ENCODE assay signal across 8 cellular contexts in the genomic region with DNA sequence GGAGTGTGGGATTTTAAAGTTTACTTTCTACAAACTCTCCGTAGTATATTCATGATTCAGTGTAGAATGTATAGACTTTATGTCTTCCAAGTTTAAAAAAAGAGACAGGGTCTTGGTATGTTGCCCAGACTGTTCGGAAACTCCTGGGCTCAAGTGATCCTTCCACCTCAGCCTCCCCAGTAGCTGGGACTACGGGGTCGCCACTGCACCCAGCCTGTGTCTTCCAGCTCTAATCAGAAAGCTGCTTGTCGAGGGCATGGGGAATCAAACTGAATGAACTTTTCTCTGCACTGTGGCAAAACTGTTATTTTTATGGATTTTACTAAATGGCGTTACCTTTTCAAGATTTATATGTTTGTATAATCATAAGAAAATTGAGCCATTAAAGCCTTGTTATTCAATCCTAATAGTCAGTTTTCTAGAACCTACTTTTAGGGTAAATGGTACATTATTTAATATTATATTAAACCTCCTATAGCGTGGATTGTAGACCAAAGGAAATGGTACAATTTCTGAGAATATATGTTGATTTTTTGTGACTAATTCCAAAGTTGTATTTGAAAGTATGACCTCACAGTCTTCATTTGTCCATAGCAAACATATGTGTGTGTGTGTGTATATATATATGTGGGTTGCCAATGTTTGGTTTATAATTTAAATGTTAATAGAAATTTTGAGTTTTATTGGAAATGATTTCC. TPM values are rescaled to one million over a fixed set of nuclear protein-coding genes. Genes with fewer than 3 reads are reported as not detected.
DNase-seq lines count a peak whose midpoint lies in the region; ATAC-seq, FAIRE-seq and TF ChIP-seq lines count a peak whose summit lies in the region.

No MANE protein-coding gene starts in this region.

- H3K27me3 ChIP-seq in Caco-2 (replicated peaks; ENCODE audit: control insufficient read depth, insufficient read depth, low read length) (no peaks in the 10 kb centered on the region), NT2/D1 (ENCODE audit: insufficient read depth, insufficient read length) (no peaks in the 10 kb centered on the region), H1 (replicated peaks in 1 of 4; ENCODE audit: control insufficient read depth in 3 of 4, extremely low read depth in 1 of 4, insufficient read depth in 3 of 4, low read length in 3 of 4) (no peaks in the 10 kb centered on the region; a peak in 3 of 7 replicates), neuron (ENCODE audit: insufficient read depth, low read length) (no peaks in the 10 kb centered on the region)

- H3K4me2 ChIP-seq in H1 (ENCODE audit: insufficient read depth in 1 of 2, low read depth in 2 of 2, low read length in 2 of 2) = peak overlapping the region; percentile 96 to 100

- POLR2A ChIA-PET in Caco-2 (lab: Charles Lee) (interaction anchor here (0.6 kb wide), 1 partner anchor 448 kb away, joined by 5 read pairs; the partner anchor contains the start of gene WFS1), H1 (lab: Charles Lee; ENCODE audit: partially characterized antibody) (interaction anchor here (0.6 to 2.8 kb wide), 10 partner anchors 9 to 157 kb away, joined by 3 to 9 read pairs (median 3); a partner anchor contains a TSS)

- no peak overlapping the region for H3K23ac ChIP-seq in H1 (ENCODE audit: insufficient read length)

- CTCF ChIA-PET in Caco-2 (lab: Charles Lee) (interaction anchor here (0.6 to 4.8 kb wide), 7 partner anchors 28 to 354 kb away, joined by 3 to 50 read pairs (median 3); partner anchors contain the start of gene MRFAP1), H1 (lab: Charles Lee; ENCODE audit: partially characterized antibody) (interaction anchor here (0.6 to 11.1 kb wide), 17 partner anchors 9 to 354 kb away, joined by 3 to 182 read pairs (median 3); partner anchors contain the start of gene MRFAP1)

- H2AFZ ChIP-seq in H1 (ENCODE audit: low read length) = no peak overlapping the region
- H2AFZ ChIP-seq in neuron (ENCODE audit: low read depth, low read length) = no peak overlapping the region

- no peak for FAIRE-seq in H1 (lab: Jason Lieb, UNC)

- H2BK15ac ChIP-seq in H1 (ENCODE audit: low read length) = no peak overlapping the region

- peaks cover 17% of the 10 kb centered on the region for H3K36me3 Mint-ChIP-seq in Caco-2 (ENCODE audit: insufficient read depth, unreplicated experiment)

- no peaks in the 10 kb centered on the region for H3K9me3 ChIP-seq in Caco-2
- H3K9me3 ChIP-seq in NT2/D1 (ENCODE audit: insufficient read depth, low read length) = no peaks in the 10 kb centered on the region
- H3K9me3 ChIP-seq in H1 (ENCODE audit: insufficient read depth in 2 of 2, low read depth in 1 of 2, low read length in 1 of 2) = no peaks in the 10 kb centered on the region
- H3K9me3 ChIP-seq in neuron (ENCODE audit: low read length) = no peaks in the 10 kb centered on the region

- H3K36me3 ChIP-seq in Caco-2 (ENCODE audit: control insufficient read depth, insufficient read depth, low read length) (no peaks in the 10 kb centered on the region), NT2/D1 (ENCODE audit: insufficient read depth, insufficient read length, low read length) (no peaks in the 10 kb centered on the region), H1 (ENCODE audit: control insufficient read depth in 2 of 4, insufficient read depth in 4 of 4, low read length in 3 of 4) (no peaks in the 10 kb centered on the region), neuron (ENCODE audit: insufficient read depth, low read length) (no peaks in the 10 kb centered on the region)

- peaks cover 3% of the 10 kb centered on the region in 2 experiments for H4K20me1 ChIP-seq in H1 (replicated peaks in 1 of 2; ENCODE audit: control insufficient read depth in 1 of 2, insufficient read depth in 2 of 2, low read length in 2 of 2)

- peaks cover 6% of the 10 kb centered on the region for H3K23me2 ChIP-seq in H1 (ENCODE audit: low read depth, low read length)

- no peak for TF ChIP-seq RAD21 in H1 (IDR thresholded peaks at IDR 0.05 in 1 of 2, conservative IDR thresholded peaks at IDR 0.05 in 1 of 2; ENCODE audit: low read depth in 2 of 2, low read length in 2 of 2)

- no peak overlapping the region for H3K14ac ChIP-seq in H1 (ENCODE audit: insufficient read length)

- H2BK120ac ChIP-seq in H1 (replicated peaks; ENCODE audit: low read depth, low read length) = no peak overlapping the region

- H3K79me2 ChIP-seq in H1 (ENCODE audit: control insufficient read depth in 1 of 2, insufficient read depth in 2 of 2, low read length in 2 of 2) = peaks cover 0 to 20% of the 10 kb centered on the region in 2 experiments; a peak in 2 of 4 replicates

- DNase-seq in Caco-2 (no peak), NT2/D1 (ENCODE audit: low read depth, low spot score) (no peak), H1 (ENCODE audit: low read depth in 1 of 2, low spot score in 2 of 2) (no peak), HuH-7 (ENCODE audit: low spot score) (no peak), pons (ENCODE audit: low spot score) (no peak), cerebellar nuclear complex (lab: John Stamatoyannopoulos, UW) (no peak)

- no peak overlapping the region for H2AK5ac ChIP-seq in H1 (ENCODE audit: low read depth, low read length)

- 48% methylated on average over 7 of the region's 7 CpGs; no CpG with 5 or more reads in 1 of the 2 experiments for WGBS in H1 (ENCODE audit: extremely low coverage in 1 of 2, insufficient coverage in 1 of 2, insufficient read length in 1 of 2, insufficient replicate concordance in 2 of 2, low coverage in 1 of 2, low lambda C conversion rate in 2 of 2, missing lambda C conversion rate in 1 of 2), 2 experiments

- H4K5ac ChIP-seq in H1 (ENCODE audit: insufficient read length, low read depth, low read length) = no peak overlapping the region

- H3K79me1 ChIP-seq in H1 (ENCODE audit: low read depth, low read length) = peaks cover 5% of the 10 kb centered on the region

- H3K27me3 Mint-ChIP-seq in Caco-2 (ENCODE audit: insufficient read depth, unreplicated experiment) = no peaks in the 10 kb centered on the region

- H4K8ac ChIP-seq in H1 (ENCODE audit: extremely low read depth, insufficient read depth, low read length) = no peak overlapping the region

- H3K9ac ChIP-seq in NT2/D1 (ENCODE audit: insufficient read length, low read depth) (peak overlapping the region; percentile 99), H1 (replicated peaks in 1 of 4; ENCODE audit: extremely low read depth in 1 of 4, low read depth in 3 of 4, low read length in 3 of 4) (peak overlapping the region in 2 of 4 experiments; percentile 77 to 88; a peak in 3 of 7 replicates)

- H3K4me1 ChIP-seq in Caco-2 (peaks cover 3% of the 10 kb centered on the region; the same call in 1 of the 2 replicates), NT2/D1 (ENCODE audit: insufficient read depth, insufficient read length) (no peaks in the 10 kb centered on the region), H1 (replicated peaks in 1 of 4; ENCODE audit: control insufficient read depth in 3 of 4, insufficient read depth in 4 of 4, low read length in 3 of 4) (peaks cover 0 to 4% (median 0%) of the 10 kb centered on the region in 4 experiments; a peak in 2 of 7 replicates), neuron (ENCODE audit: insufficient read depth, low read length) (peaks cover 12% of the 10 kb centered on the region)

- no peak overlapping the region for H3K27ac Mint-ChIP-seq in Caco-2 (ENCODE audit: unreplicated experiment)

- H3K18ac ChIP-seq in H1 (ENCODE audit: extremely low read depth, low read length) = no peak overlapping the region

- H3K4ac ChIP-seq in H1 (replicated peaks; ENCODE audit: insufficient read length, low read depth, low read length) = no peak overlapping the region

- H2BK12ac ChIP-seq in H1 (ENCODE audit: low read depth, low read length) = no peak overlapping the region

- no peak overlapping the region for H4K91ac ChIP-seq in H1 (replicated peaks; ENCODE audit: insufficient read length, low read length)

- TF ChIP-seq POLR2A in H1 (IDR thresholded peaks at IDR 0.05; ENCODE audit: control extremely low read depth in 1 of 2, low read depth in 2 of 2, low read length in 2 of 2) = no peak

- intact Hi-C loops in Caco-2 (cut with micrococcal nuclease; ENCODE audit: unreplicated experiment) = loop anchor here (1.0 to 2.0 kb wide), 2 partner anchors 43 to 76 kb away; partner anchors contain the start of gene MRFAP1

- no peak overlapping the region for H2BK5ac ChIP-seq in H1 (ENCODE audit: low read depth, low read length)

- TF ChIP-seq CTCF in Caco-2 (IDR thresholded peaks at IDR 0.05; ENCODE audit: insufficient read depth in 1 of 2, low read depth in 1 of 2, low read length in 1 of 2, severe bottlenecking in 1 of 2, unreplicated experiment in 1 of 2) (no peak), H1 (IDR thresholded peaks at IDR 0.05; ENCODE audit: control extremely low read depth in 1 of 3, insufficient read depth in 1 of 3, low read depth in 1 of 3, low read length in 3 of 3) (no peak)

- no peak for TF ChIP-seq EP300 in H1 (IDR thresholded peaks at IDR 0.05; ENCODE audit: borderline replicate concordance in 1 of 2, low read depth in 2 of 2, low read length in 2 of 2)

- H3K4me3 Mint-ChIP-seq in Caco-2 (ENCODE audit: unreplicated experiment) = peak overlapping the region; percentile 96

- no peaks in the 10 kb centered on the region for H3K9me3 Mint-ChIP-seq in Caco-2 (ENCODE audit: unreplicated experiment)

- no peak overlapping the region for H3K27ac ChIP-seq in H1 (ENCODE audit: low read depth, low read length)

- TSS peak; percentile 60 for BruUV-seq in Caco-2 (replicated peaks; lab: Mats Ljungman, UMichigan)

- H3K56ac ChIP-seq in H1 (replicated peaks; ENCODE audit: insufficient read length, low read depth, low read length) = no peak overlapping the region

- H3K4me1 Mint-ChIP-seq in Caco-2 (ENCODE audit: low read depth, unreplicated experiment) = no peaks in the 10 kb centered on the region

- H2BK20ac ChIP-seq in H1 (ENCODE audit: low read length) = no peak overlapping the region

- H3K4me3 ChIP-seq in Caco-2 (ENCODE audit: low read depth, low read length) (peak overlapping the region; percentile 83), NT2/D1 (ENCODE audit: insufficient read length, low read depth) (peak overlapping the region; percentile 99), H1 (ENCODE audit: extremely low read depth in 1 of 4, insufficient read depth in 2 of 4, low read depth in 3 of 4, low read length in 4 of 4) (peak overlapping the region; percentile 84 to 96 (median 88)), neuron (ENCODE audit: low read length) (peak overlapping the region; percentile 78)

- no peak for ATAC-seq in GM21723 (IDR thresholded peaks at IDR 0.05; ENCODE audit: unreplicated experiment)

RNA-seq across cellular contexts. Expression of gene BLOC1S4, which starts 1.1 kb away (rescaled TPM):
- 16.6 and 17.2 TPM in 2 replicates for total RNA-seq in Caco-2 (2022)
- total RNA-seq in H1 (2021; fragmentation: NEBNext Ultra II Directional; extraction: Animal tissue kit (Norgen Biotek cat#: 25700)) = 19.1 and 20.5 TPM in 2 replicates
- 26.6 and 27.8 TPM in 2 replicates for polyA plus RNA-seq in H1 (2011; rRNA removed)
- polyA plus RNA-seq in H1 (2011; cell fraction: cytosol; rRNA removed) = 29.7 TPM
- polyA plus RNA-seq in H1 (2011; cell fraction: nucleus; rRNA removed) = 12.4 TPM
- 13.3 to 16.7 TPM (median 16.1 TPM) in 4 replicates for polyA plus RNA-seq in H1 (2012, experiment 1 of 2)
- 17.3 TPM for polyA plus RNA-seq in H1 (2012, experiment 2 of 2)
- 16.3 TPM for polyA plus RNA-seq in H1 (2013, experiment 1 of 2)
- 15.6 TPM for polyA plus RNA-seq in H1 (2013, experiment 2 of 2)
- polyA minus RNA-seq in H1 (2011; rRNA and poly(A)+ RNA removed) = 4.3 and 5.2 TPM in 2 replicates
- 11.3 TPM for polyA minus RNA-seq in H1 (2011; cell fraction: cytosol; rRNA and poly(A)+ RNA removed)
- 9.9 TPM for polyA minus RNA-seq in H1 (2011; cell fraction: nucleus; rRNA and poly(A)+ RNA removed)

RNA-seq across cellular contexts. Expression of gene MRFAP1L1, which starts 7.4 kb away (rescaled TPM):
- 46.4 and 47.5 TPM in 2 replicates for total RNA-seq in Caco-2 (2022)
- total RNA-seq in H1 (2021; fragmentation: NEBNext Ultra II Directional; extraction: Animal tissue kit (Norgen Biotek cat#: 25700)) = 54.3 TPM in 2 replicates
- 21.3 and 26.8 TPM in 2 replicates for polyA plus RNA-seq in H1 (2011; rRNA removed)
- 74.6 TPM for polyA plus RNA-seq in H1 (2011; cell fraction: cytosol; rRNA removed)
- 16.7 TPM for polyA plus RNA-seq in H1 (2011; cell fraction: nucleus; rRNA removed)
- 53.6 to 74.9 TPM (median 57.3 TPM) in 4 replicates for polyA plus RNA-seq in H1 (2012, experiment 1 of 2)
- polyA plus RNA-seq in H1 (2012, experiment 2 of 2) = 9.4 TPM
- 38.8 TPM for polyA plus RNA-seq in H1 (2013, experiment 1 of 2)
- 41.0 TPM for polyA plus RNA-seq in H1 (2013, experiment 2 of 2)
- polyA minus RNA-seq in H1 (2011; rRNA and poly(A)+ RNA removed) = 9.8 and 12.3 TPM in 2 replicates
- 15.9 TPM for polyA minus RNA-seq in H1 (2011; cell fraction: cytosol; rRNA and poly(A)+ RNA removed)
- polyA minus RNA-seq in H1 (2011; cell fraction: nucleus; rRNA and poly(A)+ RNA removed) = 11.4 TPM

RNA-seq across cellular contexts. Expression of gene S100P, which starts 23.4 kb away (rescaled TPM):
- 70.8 and 96.9 TPM in 2 replicates for total RNA-seq in Caco-2 (2022)
- not detected in 2 replicates for total RNA-seq in H1 (2021; fragmentation: NEBNext Ultra II Directional; extraction: Animal tissue kit (Norgen Biotek cat#: 25700))
- polyA plus RNA-seq in H1 (2011; rRNA removed) = not detected in 2 replicates
- not detected for polyA plus RNA-seq in H1 (2011; cell fraction: cytosol; rRNA removed)
- polyA plus RNA-seq in H1 (2011; cell fraction: nucleus; rRNA removed) = 0.14 TPM
- polyA plus RNA-seq in H1 (2012, experiment 1 of 2) = 0.58 TPM in 1 of 4 replicates, not detected in the others
- polyA plus RNA-seq in H1 (2012, experiment 2 of 2) = not detected
- polyA plus RNA-seq in H1 (2013, experiment 1 of 2) = not detected
- not detected for polyA plus RNA-seq in H1 (2013, experiment 2 of 2)
- not detected in 2 replicates for polyA minus RNA-seq in H1 (2011; rRNA and poly(A)+ RNA removed)
- polyA minus RNA-seq in H1 (2011; cell fraction: cytosol; rRNA and poly(A)+ RNA removed) = 12.6 TPM
- polyA minus RNA-seq in H1 (2011; cell fraction: nucleus; rRNA and poly(A)+ RNA removed) = 5.8 TPM

Comparison
In these comparisons a context has a peak if more than half of its experiments do, and no peak if none do; other contexts are left out.
1. RNA of gene S100P, which starts 23.4 kb away (total RNA-seq): 70.8 to 96.9 TPM in Caco-2; not detected in H1; every median in the first group is over 10 times any median in the second.
2. Peak in every context shown above with its lines, with median percentiles within 50 percentile points of each other: H3K4me3 ChIP-seq.